ENCODE assay signal across 8 cellular contexts in the genomic region with DNA sequence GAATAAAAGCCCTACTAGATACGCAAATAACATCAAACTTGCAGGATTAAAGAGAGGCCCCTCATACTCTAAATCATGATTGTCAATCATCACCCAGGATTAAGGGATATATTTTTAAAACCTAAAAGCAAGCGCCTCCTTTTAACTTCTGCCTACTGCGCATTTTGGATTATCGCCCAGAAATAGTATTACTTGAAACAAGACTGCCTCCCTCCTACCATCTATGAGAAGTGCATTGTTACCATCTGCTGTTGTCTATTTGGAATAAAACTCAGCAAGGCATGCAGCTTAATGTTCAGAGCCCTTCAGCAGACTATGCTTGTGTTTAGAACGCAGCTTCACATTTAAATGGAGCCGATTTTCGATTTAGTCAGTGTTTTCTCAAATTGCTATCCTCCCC.
DNase-seq lines count a peak whose midpoint lies in the region; ATAC-seq and TF ChIP-seq lines count a peak whose summit lies in the region.

No MANE protein-coding gene starts in this region.

- no peak for ATAC-seq in HG03457 (IDR thresholded peaks at IDR 0.05; ENCODE audit: unreplicated experiment)
- ATAC-seq in HG03460 (IDR thresholded peaks at IDR 0.05; ENCODE audit: unreplicated experiment), result no peak
- no peak for ATAC-seq in stimulated activated effector memory CD8-positive, alpha-beta T cell treated with anti-CD3 and anti-CD28 coated beads, Interleukin-12 subunit alpha, Interleukin-12 subunit beta, amount 100 ng/mL, for 72 hours

- H3K4me3 ChIP-seq in AG09309 (ENCODE audit: control insufficient read depth, low read depth, low read length) (no peak overlapping the region), fibroblast of the aortic adventitia (ENCODE audit: low read depth, low read length) (no peak overlapping the region)

- H3K4me1 Mint-ChIP-seq in stimulated activated effector memory CD8-positive, alpha-beta T cell treated with anti-CD3 and anti-CD28 coated beads, Interleukin-12 subunit alpha, Interleukin-12 subunit beta, amount 100 ng/mL, for 72 hours, result no peaks in the 10 kb centered on the region

- H3K27ac Mint-ChIP-seq in stimulated activated effector memory CD8-positive, alpha-beta T cell treated with anti-CD3 and anti-CD28 coated beads, Interleukin-12 subunit alpha, Interleukin-12 subunit beta, amount 100 ng/mL, for 72 hours, result no peak overlapping the region

- H3K9me3 Mint-ChIP-seq in stimulated activated effector memory CD8-positive, alpha-beta T cell treated with anti-CD3 and anti-CD28 coated beads, Interleukin-12 subunit alpha, Interleukin-12 subunit beta, amount 100 ng/mL, for 72 hours, result no peaks in the 10 kb centered on the region

- H3K4me3 Mint-ChIP-seq in stimulated activated effector memory CD8-positive, alpha-beta T cell treated with anti-CD3 and anti-CD28 coated beads, Interleukin-12 subunit alpha, Interleukin-12 subunit beta, amount 100 ng/mL, for 72 hours, result no peak overlapping the region

- no peaks in the 10 kb centered on the region for H3K36me3 Mint-ChIP-seq in stimulated activated effector memory CD8-positive, alpha-beta T cell treated with anti-CD3 and anti-CD28 coated beads, Interleukin-12 subunit alpha, Interleukin-12 subunit beta, amount 100 ng/mL, for 72 hours

- TF ChIP-seq CTCF in AG09309 (IDR thresholded peaks at IDR 0.05; ENCODE audit: control insufficient read depth, insufficient read depth, low read depth, low read length, missing control alignments), result peak; percentile 36
- TF ChIP-seq CTCF in fibroblast of the aortic adventitia (IDR thresholded peaks at IDR 0.05; ENCODE audit: insufficient read depth, low read length), result peak; percentile 18

- DNase-seq in AG09309 (ENCODE audit: low read depth) (no peak), HT1080 (ENCODE audit: low read depth) (peak; percentile 20), NCI-H82 (lab: John Stamatoyannopoulos, UW) (peak; percentile 100), fibroblast of the aortic adventitia (ENCODE audit: low read depth) (peak; percentile 26), SK-N-DZ (ENCODE audit: low spot score) (no peak)
- no peak for DNase-seq in stimulated activated effector memory CD8-positive, alpha-beta T cell treated with anti-CD3 and anti-CD28 coated beads, Interleukin-12 subunit alpha, Interleukin-12 subunit beta, amount 100 ng/mL, for 72 hours (ENCODE audit: low spot score in 2 of 2)

Comparison
In these comparisons a context has a peak if more than half of its experiments do, and no peak if none do; other contexts are left out.
1. DNase-seq: peak in HT1080 (single experiment), NCI-H82 (single experiment) and fibroblast of the aortic adventitia (single experiment); none in AG09309 (single experiment), SK-N-DZ (single experiment) and stimulated activated effector memory CD8-positive, alpha-beta T cell treated with anti-CD3 and anti-CD28 coated beads, Interleukin-12 subunit alpha, Interleukin-12 subunit beta, amount 100 ng/mL, for 72 hours (0 of 2).